ENCODE assay signal across 27 cellular contexts in genomic region chr1:19473119-19473518, GRCh38. TPM values are rescaled to one million over a fixed set of nuclear protein-coding genes. Genes with fewer than 3 reads are reported as not detected.
A peak's percentile ranks its signal among the peaks of the same experiment; 100 is the strongest.
DNase-seq lines count a peak whose midpoint lies in the region; ATAC-seq, FAIRE-seq and TF ChIP-seq lines count a peak whose summit lies in the region.
"Had no signal": no experiment of that assay in that cellular context is flagged by ENCODE, and none has a peak within 500 bp of the region (broad histone marks: within the 10 kb centered on the region; RNA-seq: fewer than 3 reads in every experiment).

No MANE protein-coding gene starts in this region.

- DNase-seq in activated CD4-positive, alpha-beta T cell treated with anti-CD3 and anti-CD28 coated beads for 36 hours = no peak
- DNase-seq in activated CD4-positive, alpha-beta T cell treated with anti-CD3 and anti-CD28 coated beads for 4 hours = no peak
- no peak for DNase-seq in CD4-positive, alpha-beta T cell
- no peak for DNase-seq in activated B cell treated with CpG ODN at 0.5 μM for 24 hours
- no peak for DNase-seq in effector memory CD4-positive, alpha-beta T cell
- DNase-seq in NCI-H1105 treated with DMSO at 0.1 percent for 48 hours (lab: John Stamatoyannopoulos, UW) = no peak
- DNase-seq in frontal cortex (ENCODE audit: low spot score in 2 of 2) = no peak
- DNase-seq: activated CD4-positive, CD25-positive, alpha-beta regulatory T cell treated with anti-CD3 and anti-CD28 coated beads, Interleukin-2, amount 50 U/mL, for 72 hours; activated naive CD4-positive, alpha-beta T cell treated with Interleukin-2 at 50 U/mL for 16 hours; amygdala; brain microvascular endothelial cell; DMS 273 treated with DMSO at 0.1 percent for 48 hours; EL; GM23248; lower lobe of right lung; midbrain; naive B cell; NCI-H1092; NCI-H1694 treated with DMSO at 0.1 percent for 48 hours; stimulated activated CD4-positive, alpha-beta T cell treated with anti-CD3 and anti-CD28 coated beads, Interleukin-4, amount 100 ng/mL, for 24 hours; substantia nigra; upper lobe of right lung had no signal

- no peak overlapping the region for H3K4me3 ChIP-seq in effector memory CD4-positive, alpha-beta T cell (ENCODE audit: insufficient read depth, low read depth, low read length, poor library complexity, severe bottlenecking)
- H3K4me3 ChIP-seq: GM23248, hepatocyte, lower lobe of right lung, SJSA1, upper lobe of right lung had no signal

- peaks cover 33% of the 10 kb centered on the region for H3K36me3 Mint-ChIP-seq in activated CD4-positive, alpha-beta T cell treated with anti-CD3 and anti-CD28 coated beads for 36 hours (ENCODE audit: low read depth)
- peaks cover 77% of the 10 kb centered on the region for H3K36me3 Mint-ChIP-seq in CD4-positive, alpha-beta T cell (ENCODE audit: low read depth)
- H3K36me3 Mint-ChIP-seq in activated B cell treated with CpG ODN at 0.5 μM for 24 hours (ENCODE audit: low read depth) = peaks cover 50% of the 10 kb centered on the region
- H3K36me3 Mint-ChIP-seq: naive B cell had no signal

- FAIRE-seq in frontal cortex (lab: Jason Lieb, UNC) = no peak
- FAIRE-seq: GM18507 had no signal

- H3K36me3 ChIP-seq in effector memory CD4-positive, alpha-beta T cell (ENCODE audit: control insufficient read depth, insufficient read depth, low read length) = peaks cover 14% of the 10 kb centered on the region

- H3K27me3 Mint-ChIP-seq in activated CD4-positive, alpha-beta T cell treated with anti-CD3 and anti-CD28 coated beads for 36 hours = no peaks in the 10 kb centered on the region
- H3K27me3 Mint-ChIP-seq in CD4-positive, alpha-beta T cell = no peaks in the 10 kb centered on the region
- H3K27me3 Mint-ChIP-seq in activated B cell treated with CpG ODN at 0.5 μM for 24 hours = no peaks in the 10 kb centered on the region
- H3K27me3 Mint-ChIP-seq: naive B cell had no signal

- intact Hi-C loops in activated CD4-positive, alpha-beta T cell treated with anti-CD3 and anti-CD28 coated beads for 36 hours (cut with DNase I, micrococcal nuclease) = no loop called here
- intact Hi-C loops in CD4-positive, alpha-beta T cell (cut with DNase I, micrococcal nuclease) = no loop called here
- intact Hi-C loops in activated B cell treated with CpG ODN at 0.5 μM for 24 hours (cut with micrococcal nuclease) = no loop called here

- no peaks in the 10 kb centered on the region for H3K9me3 ChIP-seq in CD4-positive, alpha-beta T cell (ENCODE audit: control insufficient read depth, low read length)
- H3K9me3 ChIP-seq in effector memory CD4-positive, alpha-beta T cell (ENCODE audit: control insufficient read depth, low read length) = no peaks in the 10 kb centered on the region
- H3K9me3 ChIP-seq: lower lobe of right lung, SJSA1, upper lobe of right lung had no signal

- H3K9me3 Mint-ChIP-seq in activated CD4-positive, alpha-beta T cell treated with anti-CD3 and anti-CD28 coated beads for 36 hours (ENCODE audit: low read depth) = no peaks in the 10 kb centered on the region
- H3K9me3 Mint-ChIP-seq in CD4-positive, alpha-beta T cell = no peaks in the 10 kb centered on the region
- no peaks in the 10 kb centered on the region for H3K9me3 Mint-ChIP-seq in activated B cell treated with CpG ODN at 0.5 μM for 24 hours
- H3K9me3 Mint-ChIP-seq: activated T-helper 1 cell treated with anti-CD3 and anti-CD28 coated beads, Interleukin-12 subunit alpha, Interleukin-12 subunit beta, Interleukin-2, Interleukin-4 antibody, amounts not matched to agents 30 ng/mL and 10 ng/mL and 1 ng/mL, durations not matched to agents 14 hours and 24 hours and 36 hours; naive B cell had no signal

- H3K27ac ChIP-seq in CD4-positive, alpha-beta T cell (ENCODE audit: low read depth, low read length) = no peak overlapping the region
- peak overlapping the region; percentile 10 for H3K27ac ChIP-seq in effector memory CD4-positive, alpha-beta T cell (ENCODE audit: insufficient read depth, low read length, poor library complexity, severe bottlenecking)
- H3K27ac ChIP-seq: brain microvascular endothelial cell, GM23248, hepatocyte, lower lobe of right lung, SJSA1, upper lobe of right lung had no signal

- TF ChIP-seq CTCF in CD4-positive, alpha-beta T cell (IDR thresholded peaks at IDR 0.05) = no peak
- TF ChIP-seq CTCF in activated B cell treated with CpG ODN at 0.5 μM for 24 hours (IDR thresholded peaks at IDR 0.05) = no peak

- H3K4me1 ChIP-seq in effector memory CD4-positive, alpha-beta T cell (ENCODE audit: control insufficient read depth, insufficient read depth, low read length, poor library complexity, severe bottlenecking) = peaks cover 69% of the 10 kb centered on the region

- POLR2A ChIA-PET in activated CD4-positive, alpha-beta T cell treated with anti-CD3 and anti-CD28 coated beads for 36 hours (lab: Charles Lee) = interaction anchor here (1.4 kb wide), 1 partner anchor 13 kb away, joined by 7 read pairs; no protein-coding TSS in a partner anchor
- POLR2A ChIA-PET in CD4-positive, alpha-beta T cell (lab: Charles Lee) = interaction anchor here (1.3 to 15.6 kb wide), 5 partner anchors 9 to 82 kb away, joined by 4 to 442 read pairs (median 5); partner anchors contain the start of gene CAPZB
- POLR2A ChIA-PET in activated B cell treated with CpG ODN at 0.5 μM for 24 hours (lab: Charles Lee) = interaction anchor here (2.1 kb wide), 1 partner anchor 12 kb away, joined by 5 read pairs; the partner anchor contains the start of gene CAPZB

- peaks cover 92% of the 10 kb centered on the region for H3K4me1 Mint-ChIP-seq in activated CD4-positive, alpha-beta T cell treated with anti-CD3 and anti-CD28 coated beads for 36 hours
- H3K4me1 Mint-ChIP-seq in CD4-positive, alpha-beta T cell (ENCODE audit: low read depth) = peaks cover 96% of the 10 kb centered on the region
- H3K4me1 Mint-ChIP-seq in activated B cell treated with CpG ODN at 0.5 μM for 24 hours = peaks cover 95% of the 10 kb centered on the region

- ATAC-seq in activated CD4-positive, alpha-beta T cell treated with anti-CD3 and anti-CD28 coated beads for 36 hours = no peak
- no peak for ATAC-seq in CD4-positive, alpha-beta T cell (ENCODE audit: poor library complexity)
- ATAC-seq in activated B cell treated with CpG ODN at 0.5 μM for 24 hours (ENCODE audit: low read depth) (no peak), esophagus mucosa (no peak)
- ATAC-seq: lower lobe of right lung, upper lobe of right lung had no signal

- CTCF ChIA-PET in activated CD4-positive, alpha-beta T cell treated with anti-CD3 and anti-CD28 coated beads for 36 hours (lab: Charles Lee) = interaction anchor here (0.7 to 1.2 kb wide), 2 partner anchors 82 to 170 kb away, joined by 3 read pairs; no protein-coding TSS in a partner anchor
- CTCF ChIA-PET in CD4-positive, alpha-beta T cell (lab: Charles Lee) = interaction anchor here (0.6 to 1.5 kb wide), 3 partner anchors 33 to 188 kb away, joined by 3 read pairs; no protein-coding TSS in a partner anchor
- CTCF ChIA-PET in activated B cell treated with CpG ODN at 0.5 μM for 24 hours (lab: Charles Lee) = interaction anchor here (1.1 kb wide), 1 partner anchor 14 kb away, joined by 3 read pairs; no protein-coding TSS in a partner anchor

- no peak overlapping the region for H3K4me3 Mint-ChIP-seq in activated CD4-positive, alpha-beta T cell treated with anti-CD3 and anti-CD28 coated beads for 36 hours
- no peak overlapping the region for H3K4me3 Mint-ChIP-seq in CD4-positive, alpha-beta T cell
- no peak overlapping the region for H3K4me3 Mint-ChIP-seq in activated B cell treated with CpG ODN at 0.5 μM for 24 hours
- H3K4me3 Mint-ChIP-seq: activated T-helper 1 cell treated with anti-CD3 and anti-CD28 coated beads, Interleukin-12 subunit alpha, Interleukin-12 subunit beta, Interleukin-2, Interleukin-4 antibody, amounts not matched to agents 30 ng/mL and 10 ng/mL and 1 ng/mL, durations not matched to agents 14 hours and 24 hours and 36 hours had no signal

- H3K27me3 ChIP-seq in CD4-positive, alpha-beta T cell (ENCODE audit: control insufficient read depth, insufficient read depth, low read length) = no peaks in the 10 kb centered on the region
- H3K27me3 ChIP-seq in effector memory CD4-positive, alpha-beta T cell (replicated peaks; ENCODE audit: control insufficient read depth, insufficient read depth, low read length, poor library complexity, severe bottlenecking) = no peaks in the 10 kb centered on the region
- H3K27me3 ChIP-seq: brain microvascular endothelial cell, hepatocyte, SJSA1, upper lobe of right lung had no signal

- peak overlapping the region; percentile 28 for H3K27ac Mint-ChIP-seq in activated CD4-positive, alpha-beta T cell treated with anti-CD3 and anti-CD28 coated beads for 36 hours
- H3K27ac Mint-ChIP-seq in CD4-positive, alpha-beta T cell = peak overlapping the region; percentile 86
- peak overlapping the region; percentile 50 for H3K27ac Mint-ChIP-seq in activated B cell treated with CpG ODN at 0.5 μM for 24 hours
- H3K27ac Mint-ChIP-seq: activated T-helper 1 cell treated with anti-CD3 and anti-CD28 coated beads, Interleukin-12 subunit alpha, Interleukin-12 subunit beta, Interleukin-2, Interleukin-4 antibody, amounts not matched to agents 30 ng/mL and 10 ng/mL and 1 ng/mL, durations not matched to agents 14 hours and 24 hours and 36 hours had no signal

RNA-seq across cellular contexts. Expression of gene CAPZB, which starts 12.2 kb away (rescaled TPM):
- total RNA-seq in activated CD4-positive, alpha-beta T cell treated with anti-CD3 and anti-CD28 coated beads for 36 hours = 100 to 1,000 TPM; 320 to 346 TPM
- total RNA-seq in CD4-positive, alpha-beta T cell = 100 to 1,000 TPM; 168 to 173 TPM
- total RNA-seq in activated B cell treated with CpG ODN at 0.5 μM for 24 hours (334 and 349 TPM in 2 replicates), esophagus mucosa (262 TPM), frontal cortex (47.7 TPM)

Comparison
In these comparisons a context has a peak if more than half of its experiments do, and no peak if none do; other contexts are left out.
1. H3K27ac Mint-ChIP-seq: peak in every context shown above with its lines; median percentile 86 in CD4-positive, alpha-beta T cell; 50 in activated B cell treated with CpG ODN at 0.5 μM for 24 hours; 28 in activated CD4-positive, alpha-beta T cell treated with anti-CD3 and anti-CD28 coated beads for 36 hours.